ENCODE assay signal across 19 cellular contexts in genomic region chr5:97797994-97798451, GRCh38.
"Had no signal": no experiment of that assay in that cellular context is flagged by ENCODE, and none has a peak within 500 bp of the region (broad histone marks: within the 10 kb centered on the region; RNA-seq: fewer than 3 reads in every experiment).

No MANE protein-coding gene starts in this region.

- H3K4me1 ChIP-seq: tibial nerve, uterus had no signal

- H3K27ac ChIP-seq: brain microvascular endothelial cell, neutrophil, skin epidermis, tibial nerve, uterus had no signal

- H3K9me3 ChIP-seq: uterus had no signal

- H3K27ac Mint-ChIP-seq: activated CD4-positive, alpha-beta T cell treated with anti-CD3 and anti-CD28 coated beads, Interleukin-2, amount 10 ng/mL, durations not matched to agents 24 days and 14 days; activated naive CD8-positive, alpha-beta T cell; stimulated activated naive B cell treated with anti-CD40 and anti-IgM and Interleukin-4, amounts not matched to agents 10 μg/mL and 1 μg/mL and 100 μg/mL, for 72 hours; T-helper 2 cell treated with Interferon-gamma antibody and Interleukin-4, amounts not matched to agents 5 μg/mL and 100 μg/mL, for 36 hours had no signal

- DNase-seq: activated CD4-positive, alpha-beta T cell treated with anti-CD3 and anti-CD28 coated beads, Interleukin-2, amount 10 ng/mL, durations not matched to agents 24 days and 14 days; activated CD4-positive, CD25-positive, alpha-beta regulatory T cell; activated gamma-delta T cell treated with Interleukin-2 at 50 U/mL for 16 hours; amygdala; brain microvascular endothelial cell; cerebellar nuclear complex; left colon; midbrain; right cardiac atrium; stimulated activated CD4-positive, alpha-beta T cell treated with anti-CD3 and anti-CD28 coated beads, Interleukin-15, amount 100 ng/mL, for 24 hours; stimulated activated CD4-positive, alpha-beta T cell treated with anti-CD3 and anti-CD28 coated beads, Interleukin-4, amount 100 ng/mL, for 1 hour; stimulated activated naive B cell treated with anti-CD40 and anti-IgM and Interleukin-4, amounts not matched to agents 10 μg/mL and 1 μg/mL and 100 μg/mL, for 72 hours; uterus had no signal

- H3K27me3 Mint-ChIP-seq: activated CD4-positive, alpha-beta T cell treated with anti-CD3 and anti-CD28 coated beads, Interleukin-2, amount 10 ng/mL, durations not matched to agents 24 days and 14 days; activated naive CD8-positive, alpha-beta T cell; stimulated activated naive B cell treated with anti-CD40 and anti-IgM and Interleukin-4, amounts not matched to agents 10 μg/mL and 1 μg/mL and 100 μg/mL, for 72 hours had no signal

- H3K27me3 ChIP-seq: brain microvascular endothelial cell, neutrophil, tibial nerve, uterus had no signal

- H3K36me3 ChIP-seq: brain microvascular endothelial cell, neutrophil, tibial nerve, uterus had no signal

- ATAC-seq: left colon; stimulated activated naive B cell treated with anti-CD40 and anti-IgM and Interleukin-4, amounts not matched to agents 10 μg/mL and 1 μg/mL and 100 μg/mL, for 72 hours had no signal

- H3K4me3 ChIP-seq: lung, skin epidermis, tibial nerve, uterus had no signal

- H3K4me3 Mint-ChIP-seq: activated CD4-positive, alpha-beta T cell treated with anti-CD3 and anti-CD28 coated beads, Interleukin-2, amount 10 ng/mL, durations not matched to agents 24 days and 14 days; activated naive CD8-positive, alpha-beta T cell; stimulated activated naive B cell treated with anti-CD40 and anti-IgM and Interleukin-4, amounts not matched to agents 10 μg/mL and 1 μg/mL and 100 μg/mL, for 72 hours; T-helper 2 cell treated with Interferon-gamma antibody and Interleukin-4, amounts not matched to agents 5 μg/mL and 100 μg/mL, for 36 hours had no signal

- H3K4me1 Mint-ChIP-seq: activated CD4-positive, alpha-beta T cell treated with anti-CD3 and anti-CD28 coated beads, Interleukin-2, amount 10 ng/mL, durations not matched to agents 24 days and 14 days; stimulated activated naive B cell treated with anti-CD40 and anti-IgM and Interleukin-4, amounts not matched to agents 10 μg/mL and 1 μg/mL and 100 μg/mL, for 72 hours had no signal

- H3K36me3 Mint-ChIP-seq: activated naive CD8-positive, alpha-beta T cell had no signal
